ENCODE assay signal across 23 cellular contexts in the genomic region with DNA sequence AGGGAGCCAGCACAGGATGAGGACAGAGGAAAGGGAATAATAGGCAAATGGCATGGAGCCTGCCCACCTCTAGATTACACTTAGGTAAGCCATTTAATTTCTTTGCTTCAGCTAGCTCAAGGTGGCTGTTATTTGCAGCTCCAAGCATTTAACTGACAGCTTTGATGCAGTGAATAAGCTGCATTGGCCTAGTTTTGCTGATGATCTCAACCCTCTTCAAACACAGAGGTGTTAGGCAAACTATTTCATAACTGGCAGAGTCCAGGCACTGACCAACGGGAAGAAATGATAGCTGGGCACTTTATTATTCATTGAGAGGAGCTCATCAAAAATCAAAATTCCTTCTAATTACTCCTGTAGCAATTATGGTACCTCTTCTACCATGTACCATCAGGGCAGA.
"Had no signal": no experiment of that assay in that cellular context is flagged by ENCODE, and none has a peak within 500 bp of the region (broad histone marks: within the 10 kb centered on the region; RNA-seq: fewer than 3 reads in every experiment).

No MANE protein-coding gene starts in this region.

- H3K36me3 ChIP-seq: gastrocnemius medialis, neutrophil, pancreas, right lobe of liver, suprapubic skin, transverse colon, vagina had no signal

- H3K9me3 ChIP-seq: gastrocnemius medialis, mucosa of descending colon, neutrophil, pancreas, right lobe of liver, suprapubic skin, transverse colon, vagina had no signal

- H3K4me3 ChIP-seq: gastrocnemius medialis, lung, mucosa of descending colon, pancreas, right lobe of liver, suprapubic skin, transverse colon, vagina had no signal

- ATAC-seq: effector memory CD8-positive, alpha-beta T cell; esophagus mucosa; gastrocnemius medialis; mucosa of descending colon; natural killer cell treated with Interleukin-12 subunit alpha and Interleukin-12 subunit beta and Interleukin-15 and Interleukin-18, amount 100 ng/mL, for 72 hours; stimulated activated naive CD8-positive, alpha-beta T cell treated with anti-CD3 and anti-CD28 coated beads, Interleukin-15, amount 100 ng/mL, for 72 hours had no signal

- H3K4me1 ChIP-seq: gastrocnemius medialis, pancreas, right lobe of liver, suprapubic skin, transverse colon, vagina had no signal

- H3K27me3 ChIP-seq: gastrocnemius medialis, neutrophil, pancreas, right lobe of liver, suprapubic skin, transverse colon, vagina had no signal

- H3K27ac ChIP-seq: epithelial cell of prostate, gastrocnemius medialis, neutrophil, pancreas, right lobe of liver, suprapubic skin, transverse colon, vagina had no signal

- FAIRE-seq: small intestine had no signal

- DNase-seq: cortex of kidney; effector memory CD8-positive, alpha-beta T cell; foreskin fibroblast; gastrocnemius medialis; kidney; mucosa of descending colon; naive B cell; pancreas; right lobe of liver; small intestine; stimulated activated CD4-positive, alpha-beta T cell treated with anti-CD3 and anti-CD28 coated beads, Interleukin-15, amount 100 ng/mL, for 24 hours; stimulated activated CD4-positive, alpha-beta T cell treated with anti-CD3 and anti-CD28 coated beads, Interleukin-4, amount 100 ng/mL, for 1 hour; stimulated activated CD8-positive, alpha-beta memory T cell treated with anti-CD3 and anti-CD28 coated beads, Interleukin-4, amount 100 ng/mL, for 48 hours; stimulated activated naive CD4-positive, alpha-beta T cell; stimulated activated naive CD8-positive, alpha-beta T cell treated with anti-CD3 and anti-CD28 coated beads, Interleukin-15, amount 100 ng/mL, for 72 hours; transverse colon had no signal
